Comparison of ENCODE assay signal across 19 cellular contexts in the genomic region with DNA sequence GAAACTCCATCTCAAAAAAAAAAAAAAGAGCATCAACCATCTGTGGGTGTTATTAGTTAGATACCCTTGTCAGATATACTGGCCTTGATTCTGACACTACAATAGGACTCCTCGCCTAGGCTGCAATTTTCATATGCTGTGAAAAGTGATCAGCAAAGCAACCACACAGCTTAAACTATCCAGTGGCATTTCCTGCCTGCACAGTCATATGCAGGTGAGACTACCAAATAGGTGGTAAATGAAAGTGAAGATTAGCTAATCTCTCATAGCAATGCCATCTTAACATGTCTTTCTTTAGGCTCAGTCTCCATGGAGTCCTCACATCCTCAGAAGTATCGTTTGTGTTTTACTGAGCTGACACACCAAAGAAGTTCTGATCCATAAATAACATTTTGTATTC. TPM values are rescaled to one million over a fixed set of nuclear protein-coding genes. Genes with fewer than 3 reads are reported as not detected.
A peak's percentile ranks its signal among the peaks of the same experiment; 100 is the strongest.
DNase-seq lines count a peak whose midpoint lies in the region; ATAC-seq and TF ChIP-seq lines count a peak whose summit lies in the region.
"Had no signal": no experiment of that assay in that cellular context is flagged by ENCODE, and none has a peak within 500 bp of the region (broad histone marks: within the 10 kb centered on the region; RNA-seq: fewer than 3 reads in every experiment).

No MANE protein-coding gene starts in this region.

- peaks cover 21 to 34% (median 24%) of the 10 kb centered on the region in 3 donors for H3K4me1 Mint-ChIP-seq in T-cell

- H3K4me3 ChIP-seq in GM12865 (ENCODE audit: low read depth, low read length) = no peak overlapping the region
- no peak overlapping the region for H3K4me3 ChIP-seq in mucosa of descending colon
- H3K4me3 ChIP-seq: GM23248, ovary had no signal

- H3K4me3 Mint-ChIP-seq in T-cell = no peak overlapping the region
- H3K4me3 Mint-ChIP-seq: WTC11 had no signal

- DNase-seq in GM12865 (ENCODE audit: low read depth) (peak; percentile 47), T-cell (peak in 2 of 34 experiments; percentile 16 to 35), mucosa of descending colon (no peak), NCI-H226 (no peak), MV-4-11 (lab: John Stamatoyannopoulos, UW) (no peak), GM10266 (ENCODE audit: extremely low spot score) (no peak)
- DNase-seq: activated naive CD4-positive, alpha-beta T cell treated with Interleukin-2 at 50 U/mL for 16 hours; AML-193; DMS 273 treated with DMSO at 0.1 percent for 48 hours; GM23248; Karpas-422; NCI-H1436 treated with DMSO at 0.1 percent for 48 hours; NCI-H2227 treated with DMSO at 0.1 percent for 48 hours; ovary; stimulated activated CD4-positive, alpha-beta T cell treated with anti-CD3 and anti-CD28 coated beads, Interleukin-4, amount 100 ng/mL, for 1 hour; trophoblast cell had no signal

- TF ChIP-seq CTCF in GM12865 (IDR thresholded peaks at IDR 0.05; ENCODE audit: insufficient read depth, low read depth, low read length, missing control alignments) (no peak), mucosa of descending colon (IDR thresholded peaks at IDR 0.05) (no peak), GM10266 (IDR thresholded peaks at IDR 0.05; ENCODE audit: control insufficient read depth, insufficient read depth, low read depth, missing control alignments) (no peak)

- H3K9me3 Mint-ChIP-seq in T-cell = no peaks in the 10 kb centered on the region
- H3K9me3 Mint-ChIP-seq: WTC11 had no signal

- POLR2A ChIA-PET in T-cell (lab: Charles Lee) = no interaction called here

- H3K36me3 Mint-ChIP-seq in T-cell = peaks cover 28% of the 10 kb centered on the region

- no peaks in the 10 kb centered on the region for H3K27me3 Mint-ChIP-seq in T-cell

- H3K27ac Mint-ChIP-seq in T-cell = peak overlapping the region in 1 of 2 donors; percentile 30
- H3K27ac Mint-ChIP-seq: WTC11 had no signal

- no peaks in the 10 kb centered on the region for H3K9me3 ChIP-seq in mucosa of descending colon
- H3K9me3 ChIP-seq: ovary had no signal

- intact Hi-C loops in mucosa of descending colon (cut with DNase I, micrococcal nuclease) = no loop called here

- peaks cover 19% of the 10 kb centered on the region for H3K4me1 ChIP-seq in mucosa of descending colon (ENCODE audit: low read depth)

- peak; percentile 51 for ATAC-seq in GM18907 (IDR thresholded peaks at IDR 0.05; ENCODE audit: unreplicated experiment)
- peak; percentile 60 to 94 (median 74) for ATAC-seq in T-cell (replicated peaks in 1 of 4)
- ATAC-seq in mucosa of descending colon = peak; percentile 1
- ATAC-seq in GM21528 (IDR thresholded peaks at IDR 0.05; ENCODE audit: low FRiP score, unreplicated experiment) = no peak

- CTCF ChIA-PET in T-cell (lab: Charles Lee) = interaction anchor here in 1 of 2 donors (0.6 kb wide), 1 partner anchor 18 kb away, joined by 3 read pairs; no protein-coding TSS in a partner anchor

- H3K36me3 ChIP-seq in mucosa of descending colon (ENCODE audit: low read depth) = no peaks in the 10 kb centered on the region
- H3K36me3 ChIP-seq: ovary had no signal

RNA-seq across cellular contexts. Expression of a gene that starts 40.8 kb away (rescaled TPM):
- total RNA-seq in T-cell (10 to 100 TPM in 1 of 5 donors, 1 to 10 TPM in 4; 5.7 to 14.1 (median 6.0) TPM), mucosa of descending colon (10 to 100 TPM; 44.8 to 83.3 (median 55.6) TPM)
